In the genomic region with DNA sequence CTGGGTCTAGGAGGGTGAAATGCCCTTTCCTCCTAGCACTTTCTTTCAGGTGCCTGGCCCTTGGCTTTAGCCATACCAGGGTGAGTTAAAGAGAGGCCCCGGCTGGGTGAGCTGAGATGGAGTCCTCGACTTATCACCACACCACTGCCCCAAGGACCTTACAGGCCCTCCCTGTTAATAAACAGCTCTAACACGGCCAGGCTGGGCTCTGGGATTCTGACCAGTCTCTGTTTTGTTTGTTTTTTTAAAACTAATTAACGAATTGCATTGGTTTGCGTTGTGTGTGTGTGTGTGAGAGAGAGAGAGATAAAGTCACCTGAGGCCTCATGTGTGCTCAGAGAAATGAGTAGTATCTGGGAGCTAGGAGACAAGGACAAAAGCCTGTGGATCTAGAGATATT, we compare ENCODE assay signal across 3 cellular contexts.
TF ChIP-seq lines count a peak whose summit lies in the region.

No MANE protein-coding gene starts in this region.

TF ChIP-seq in SK-N-SH, 30 proteins besides CTCF, POLR2A, EP300 and RAD21:
- TF ChIP-seq, protein P1, sequence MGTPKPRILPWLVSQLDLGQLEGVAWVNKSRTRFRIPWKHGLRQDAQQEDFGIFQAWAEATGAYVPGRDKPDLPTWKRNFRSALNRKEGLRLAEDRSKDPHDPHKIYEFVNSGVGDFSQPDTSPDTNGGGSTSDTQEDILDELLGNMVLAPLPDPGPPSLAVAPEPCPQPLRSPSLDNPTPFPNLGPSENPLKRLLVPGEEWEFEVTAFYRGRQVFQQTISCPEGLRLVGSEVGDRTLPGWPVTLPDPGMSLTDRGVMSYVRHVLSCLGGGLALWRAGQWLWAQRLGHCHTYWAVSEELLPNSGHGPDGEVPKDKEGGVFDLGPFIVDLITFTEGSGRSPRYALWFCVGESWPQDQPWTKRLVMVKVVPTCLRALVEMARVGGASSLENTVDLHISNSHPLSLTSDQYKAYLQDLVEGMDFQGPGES (IDR thresholded peaks at IDR 0.05; ENCODE audit: low read depth, low read length) = no peak
- TF ChIP-seq FOSL2 (IDR thresholded peaks at IDR 0.05; ENCODE audit: borderline replicate concordance, low read depth) = no peak
- no peak for TF ChIP-seq TEAD4 (IDR thresholded peaks at IDR 0.05; ENCODE audit: borderline replicate concordance, insufficient read depth)
- TF ChIP-seq FOXM1 (IDR thresholded peaks at IDR 0.05; ENCODE audit: low read depth) = no peak
- TF ChIP-seq ELF1 (IDR thresholded peaks at IDR 0.05) = no peak
- TF ChIP-seq SIN3A (IDR thresholded peaks at IDR 0.05; ENCODE audit: borderline replicate concordance, low read depth, low read length) = no peak
- TF ChIP-seq, protein P2, sequence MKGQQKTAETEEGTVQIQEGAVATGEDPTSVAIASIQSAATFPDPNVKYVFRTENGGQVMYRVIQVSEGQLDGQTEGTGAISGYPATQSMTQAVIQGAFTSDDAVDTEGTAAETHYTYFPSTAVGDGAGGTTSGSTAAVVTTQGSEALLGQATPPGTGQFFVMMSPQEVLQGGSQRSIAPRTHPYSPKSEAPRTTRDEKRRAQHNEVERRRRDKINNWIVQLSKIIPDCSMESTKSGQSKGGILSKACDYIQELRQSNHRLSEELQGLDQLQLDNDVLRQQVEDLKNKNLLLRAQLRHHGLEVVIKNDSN (IDR thresholded peaks at IDR 0.05; ENCODE audit: borderline replicate concordance, low read depth) = no peak
- TF ChIP-seq MXI1 (IDR thresholded peaks at IDR 0.05; ENCODE audit: low read depth, low read length) = no peak
- TF ChIP-seq, protein P3, sequence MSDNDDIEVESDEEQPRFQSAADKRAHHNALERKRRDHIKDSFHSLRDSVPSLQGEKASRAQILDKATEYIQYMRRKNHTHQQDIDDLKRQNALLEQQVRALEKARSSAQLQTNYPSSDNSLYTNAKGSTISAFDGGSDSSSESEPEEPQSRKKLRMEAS (IDR thresholded peaks at IDR 0.05; ENCODE audit: low read depth) = no peak
- TF ChIP-seq MEF2A (IDR thresholded peaks at IDR 0.05; ENCODE audit: borderline replicate concordance, low read depth) = no peak
- TF ChIP-seq JUND (IDR thresholded peaks at IDR 0.05) = no peak
- TF ChIP-seq, protein P4, sequence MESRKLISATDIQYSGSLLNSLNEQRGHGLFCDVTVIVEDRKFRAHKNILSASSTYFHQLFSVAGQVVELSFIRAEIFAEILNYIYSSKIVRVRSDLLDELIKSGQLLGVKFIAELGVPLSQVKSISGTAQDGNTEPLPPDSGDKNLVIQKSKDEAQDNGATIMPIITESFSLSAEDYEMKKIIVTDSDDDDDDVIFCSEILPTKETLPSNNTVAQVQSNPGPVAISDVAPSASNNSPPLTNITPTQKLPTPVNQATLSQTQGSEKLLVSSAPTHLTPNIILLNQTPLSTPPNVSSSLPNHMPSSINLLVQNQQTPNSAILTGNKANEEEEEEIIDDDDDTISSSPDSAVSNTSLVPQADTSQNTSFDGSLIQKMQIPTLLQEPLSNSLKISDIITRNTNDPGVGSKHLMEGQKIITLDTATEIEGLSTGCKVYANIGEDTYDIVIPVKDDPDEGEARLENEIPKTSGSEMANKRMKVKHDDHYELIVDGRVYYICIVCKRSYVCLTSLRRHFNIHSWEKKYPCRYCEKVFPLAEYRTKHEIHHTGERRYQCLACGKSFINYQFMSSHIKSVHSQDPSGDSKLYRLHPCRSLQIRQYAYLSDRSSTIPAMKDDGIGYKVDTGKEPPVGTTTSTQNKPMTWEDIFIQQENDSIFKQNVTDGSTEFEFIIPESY (IDR thresholded peaks at IDR 0.05; ENCODE audit: borderline replicate concordance, low read depth) = no peak
- no peak for TF ChIP-seq CHD2 (IDR thresholded peaks at IDR 0.05; ENCODE audit: low read length, partially characterized antibody)
- TF ChIP-seq GABPA (IDR thresholded peaks at IDR 0.05; ENCODE audit: low read depth) = no peak
- TF ChIP-seq EZH2phosphoT487 (IDR thresholded peaks at IDR 0.05; ENCODE audit: borderline replicate concordance, low read depth) = no peak
- TF ChIP-seq NFIC (IDR thresholded peaks at IDR 0.05; ENCODE audit: borderline replicate concordance) = no peak
TF ChIP-seq in SK-N-SH: peak in this region for 0.

TF ChIP-seq in SK-N-SH treated with all-trans-retinoic acid at 6 μM for 48 hours, 23 proteins besides CTCF, POLR2A, EP300 and RAD21 (continues in another document):
- TF ChIP-seq ZFP30 (CRISPR knock-in tag; IDR thresholded peaks at IDR 0.05) (no peak), PPARA (CRISPR knock-in tag; IDR thresholded peaks at IDR 0.05; ENCODE audit: borderline replicate concordance) (no peak), SNAI2 (CRISPR knock-in tag; IDR thresholded peaks at IDR 0.05) (no peak), ESRRG (CRISPR knock-in tag; IDR thresholded peaks at IDR 0.05) (no peak), BACH2 (CRISPR knock-in tag; IDR thresholded peaks at IDR 0.05; ENCODE audit: borderline replicate concordance) (no peak), ZNF565 (CRISPR knock-in tag; conservative IDR thresholded peaks at IDR 0.05; ENCODE audit: low read depth) (no peak), TOX (CRISPR knock-in tag; IDR thresholded peaks at IDR 0.05; ENCODE audit: borderline replicate concordance) (no peak)
- TF ChIP-seq, protein P5, sequence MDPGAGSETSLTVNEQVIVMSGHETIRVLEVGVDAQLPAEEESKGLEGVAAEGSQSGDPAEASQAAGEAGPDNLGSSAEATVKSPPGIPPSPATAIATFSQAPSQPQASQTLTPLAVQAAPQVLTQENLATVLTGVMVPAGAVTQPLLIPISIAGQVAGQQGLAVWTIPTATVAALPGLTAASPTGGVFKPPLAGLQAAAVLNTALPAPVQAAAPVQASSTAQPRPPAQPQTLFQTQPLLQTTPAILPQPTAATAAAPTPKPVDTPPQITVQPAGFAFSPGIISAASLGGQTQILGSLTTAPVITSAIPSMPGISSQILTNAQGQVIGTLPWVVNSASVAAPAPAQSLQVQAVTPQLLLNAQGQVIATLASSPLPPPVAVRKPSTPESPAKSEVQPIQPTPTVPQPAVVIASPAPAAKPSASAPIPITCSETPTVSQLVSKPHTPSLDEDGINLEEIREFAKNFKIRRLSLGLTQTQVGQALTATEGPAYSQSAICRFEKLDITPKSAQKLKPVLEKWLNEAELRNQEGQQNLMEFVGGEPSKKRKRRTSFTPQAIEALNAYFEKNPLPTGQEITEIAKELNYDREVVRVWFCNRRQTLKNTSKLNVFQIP (CRISPR knock-in tag; IDR thresholded peaks at IDR 0.05; ENCODE audit: borderline replicate concordance, low read depth) = no peak
- TF ChIP-seq, protein P6, sequence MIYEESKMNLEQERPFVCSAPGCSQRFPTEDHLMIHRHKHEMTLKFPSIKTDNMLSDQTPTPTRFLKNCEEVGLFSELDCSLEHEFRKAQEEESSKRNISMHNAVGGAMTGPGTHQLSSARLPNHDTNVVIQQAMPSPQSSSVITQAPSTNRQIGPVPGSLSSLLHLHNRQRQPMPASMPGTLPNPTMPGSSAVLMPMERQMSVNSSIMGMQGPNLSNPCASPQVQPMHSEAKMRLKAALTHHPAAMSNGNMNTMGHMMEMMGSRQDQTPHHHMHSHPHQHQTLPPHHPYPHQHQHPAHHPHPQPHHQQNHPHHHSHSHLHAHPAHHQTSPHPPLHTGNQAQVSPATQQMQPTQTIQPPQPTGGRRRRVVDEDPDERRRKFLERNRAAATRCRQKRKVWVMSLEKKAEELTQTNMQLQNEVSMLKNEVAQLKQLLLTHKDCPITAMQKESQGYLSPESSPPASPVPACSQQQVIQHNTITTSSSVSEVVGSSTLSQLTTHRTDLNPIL (CRISPR knock-in tag; IDR thresholded peaks at IDR 0.05; ENCODE audit: low read depth) = no peak
- TF ChIP-seq, protein P7, sequence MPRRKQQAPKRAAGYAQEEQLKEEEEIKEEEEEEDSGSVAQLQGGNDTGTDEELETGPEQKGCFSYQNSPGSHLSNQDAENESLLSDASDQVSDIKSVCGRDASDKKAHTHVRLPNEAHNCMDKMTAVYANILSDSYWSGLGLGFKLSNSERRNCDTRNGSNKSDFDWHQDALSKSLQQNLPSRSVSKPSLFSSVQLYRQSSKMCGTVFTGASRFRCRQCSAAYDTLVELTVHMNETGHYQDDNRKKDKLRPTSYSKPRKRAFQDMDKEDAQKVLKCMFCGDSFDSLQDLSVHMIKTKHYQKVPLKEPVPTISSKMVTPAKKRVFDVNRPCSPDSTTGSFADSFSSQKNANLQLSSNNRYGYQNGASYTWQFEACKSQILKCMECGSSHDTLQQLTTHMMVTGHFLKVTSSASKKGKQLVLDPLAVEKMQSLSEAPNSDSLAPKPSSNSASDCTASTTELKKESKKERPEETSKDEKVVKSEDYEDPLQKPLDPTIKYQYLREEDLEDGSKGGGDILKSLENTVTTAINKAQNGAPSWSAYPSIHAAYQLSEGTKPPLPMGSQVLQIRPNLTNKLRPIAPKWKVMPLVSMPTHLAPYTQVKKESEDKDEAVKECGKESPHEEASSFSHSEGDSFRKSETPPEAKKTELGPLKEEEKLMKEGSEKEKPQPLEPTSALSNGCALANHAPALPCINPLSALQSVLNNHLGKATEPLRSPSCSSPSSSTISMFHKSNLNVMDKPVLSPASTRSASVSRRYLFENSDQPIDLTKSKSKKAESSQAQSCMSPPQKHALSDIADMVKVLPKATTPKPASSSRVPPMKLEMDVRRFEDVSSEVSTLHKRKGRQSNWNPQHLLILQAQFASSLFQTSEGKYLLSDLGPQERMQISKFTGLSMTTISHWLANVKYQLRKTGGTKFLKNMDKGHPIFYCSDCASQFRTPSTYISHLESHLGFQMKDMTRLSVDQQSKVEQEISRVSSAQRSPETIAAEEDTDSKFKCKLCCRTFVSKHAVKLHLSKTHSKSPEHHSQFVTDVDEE (CRISPR knock-in tag; IDR thresholded peaks at IDR 0.05) = no peak

TF ChIP-seq in liver, 16 proteins besides CTCF, POLR2A, EP300 and RAD21:
- TF ChIP-seq, protein P8, sequence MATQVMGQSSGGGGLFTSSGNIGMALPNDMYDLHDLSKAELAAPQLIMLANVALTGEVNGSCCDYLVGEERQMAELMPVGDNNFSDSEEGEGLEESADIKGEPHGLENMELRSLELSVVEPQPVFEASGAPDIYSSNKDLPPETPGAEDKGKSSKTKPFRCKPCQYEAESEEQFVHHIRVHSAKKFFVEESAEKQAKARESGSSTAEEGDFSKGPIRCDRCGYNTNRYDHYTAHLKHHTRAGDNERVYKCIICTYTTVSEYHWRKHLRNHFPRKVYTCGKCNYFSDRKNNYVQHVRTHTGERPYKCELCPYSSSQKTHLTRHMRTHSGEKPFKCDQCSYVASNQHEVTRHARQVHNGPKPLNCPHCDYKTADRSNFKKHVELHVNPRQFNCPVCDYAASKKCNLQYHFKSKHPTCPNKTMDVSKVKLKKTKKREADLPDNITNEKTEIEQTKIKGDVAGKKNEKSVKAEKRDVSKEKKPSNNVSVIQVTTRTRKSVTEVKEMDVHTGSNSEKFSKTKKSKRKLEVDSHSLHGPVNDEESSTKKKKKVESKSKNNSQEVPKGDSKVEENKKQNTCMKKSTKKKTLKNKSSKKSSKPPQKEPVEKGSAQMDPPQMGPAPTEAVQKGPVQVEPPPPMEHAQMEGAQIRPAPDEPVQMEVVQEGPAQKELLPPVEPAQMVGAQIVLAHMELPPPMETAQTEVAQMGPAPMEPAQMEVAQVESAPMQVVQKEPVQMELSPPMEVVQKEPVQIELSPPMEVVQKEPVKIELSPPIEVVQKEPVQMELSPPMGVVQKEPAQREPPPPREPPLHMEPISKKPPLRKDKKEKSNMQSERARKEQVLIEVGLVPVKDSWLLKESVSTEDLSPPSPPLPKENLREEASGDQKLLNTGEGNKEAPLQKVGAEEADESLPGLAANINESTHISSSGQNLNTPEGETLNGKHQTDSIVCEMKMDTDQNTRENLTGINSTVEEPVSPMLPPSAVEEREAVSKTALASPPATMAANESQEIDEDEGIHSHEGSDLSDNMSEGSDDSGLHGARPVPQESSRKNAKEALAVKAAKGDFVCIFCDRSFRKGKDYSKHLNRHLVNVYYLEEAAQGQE (IDR thresholded peaks at IDR 0.05) = no peak
- TF ChIP-seq HNF4A (conservative IDR thresholded peaks at IDR 0.05) (peak in 1 of 2 donors; percentile 25), RXRA (IDR thresholded peaks at IDR 0.05) (peak in 1 of 2 donors; percentile 37), TAF1 (conservative IDR thresholded peaks at IDR 0.05) (no peak), HNF4G (IDR thresholded peaks at IDR 0.05) (no peak), NR2F2 (IDR thresholded peaks at IDR 0.05) (no peak), SP1 (IDR thresholded peaks at IDR 0.05) (peak; percentile 29)
- TF ChIP-seq, protein P9, sequence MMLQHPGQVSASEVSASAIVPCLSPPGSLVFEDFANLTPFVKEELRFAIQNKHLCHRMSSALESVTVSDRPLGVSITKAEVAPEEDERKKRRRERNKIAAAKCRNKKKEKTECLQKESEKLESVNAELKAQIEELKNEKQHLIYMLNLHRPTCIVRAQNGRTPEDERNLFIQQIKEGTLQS (IDR thresholded peaks at IDR 0.05) = no peak
- TF ChIP-seq, protein P4 (IDR thresholded peaks at IDR 0.05) = no peak
